In the genomic region with DNA sequence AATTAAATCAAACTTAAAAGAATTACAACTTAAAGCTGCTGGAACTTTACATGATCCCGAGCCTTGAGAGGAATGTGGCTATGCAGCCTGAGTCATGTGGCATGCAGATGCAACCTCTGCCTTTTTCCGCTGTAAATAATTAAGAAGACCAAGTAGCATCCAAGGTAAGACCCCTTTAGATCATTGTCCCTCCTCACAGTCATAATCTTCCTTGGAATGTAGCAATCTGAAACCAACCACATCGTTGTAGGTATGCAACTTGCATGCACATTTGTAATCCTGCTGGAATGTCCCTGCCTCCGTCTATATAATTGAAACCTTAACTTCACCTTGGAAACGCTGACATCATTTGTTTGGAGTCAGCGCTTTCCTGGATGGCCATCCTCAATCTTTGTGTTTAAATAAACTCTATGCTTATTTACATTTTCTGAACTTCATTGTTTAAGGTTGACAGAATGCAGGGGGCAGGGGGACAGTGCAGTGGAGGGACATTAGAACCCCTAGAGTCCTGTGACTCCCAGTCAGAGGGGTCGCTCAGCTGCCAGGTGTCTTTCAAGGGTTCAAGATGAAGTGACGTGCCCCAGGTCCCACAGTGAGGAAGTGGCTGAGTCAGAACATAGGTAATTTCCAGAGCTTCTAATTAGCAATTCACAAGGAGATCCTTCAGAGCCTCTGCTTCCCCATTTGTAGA, we compare ENCODE assay signal across 8 cellular contexts.
A peak's percentile ranks its signal among the peaks of the same experiment; 100 is the strongest.
DNase-seq lines count a peak whose midpoint lies in the region; ATAC-seq and TF ChIP-seq lines count a peak whose summit lies in the region.

No MANE protein-coding gene starts in this region.

- peak overlapping the region; percentile 97 for H3K27ac Mint-ChIP-seq in activated CD8-positive, alpha-beta T cell treated with anti-CD3 and anti-CD28 coated beads, Interleukin-2, amount 10 ng/mL, durations not matched to agents 7 days and 5 days

- H3K27me3 Mint-ChIP-seq in activated CD8-positive, alpha-beta T cell treated with anti-CD3 and anti-CD28 coated beads, Interleukin-2, amount 10 ng/mL, durations not matched to agents 7 days and 5 days (ENCODE audit: low read depth): no peaks in the 10 kb centered on the region

- TF ChIP-seq CTCF in foreskin keratinocyte (conservative IDR thresholded peaks at IDR 0.05): no peak

- peak overlapping the region; percentile 64 for H3K27ac ChIP-seq in foreskin keratinocyte

- POLR2A ChIA-PET in activated CD8-positive, alpha-beta T cell treated with anti-CD3 and anti-CD28 coated beads, Interleukin-2, amount 10 ng/mL, durations not matched to agents 7 days and 5 days (lab: Charles Lee): interaction anchor here (0.8 to 1.7 kb wide), 6 partner anchors 11 to 167 kb away, joined by 3 to 16 read pairs (median 4); a partner anchor contains a TSS

- H3K4me1 Mint-ChIP-seq in activated CD8-positive, alpha-beta T cell treated with anti-CD3 and anti-CD28 coated beads, Interleukin-2, amount 10 ng/mL, durations not matched to agents 7 days and 5 days (ENCODE audit: low read depth): peaks cover 47% of the 10 kb centered on the region

- H3K4me1 ChIP-seq in foreskin keratinocyte: peaks cover 9% of the 10 kb centered on the region

- DNase-seq in NCI-H146 (lab: John Stamatoyannopoulos, UW): peak; percentile 30
- DNase-seq in NCI-H146 treated with DMSO at 0.1 percent for 48 hours (lab: John Stamatoyannopoulos, UW; ENCODE audit: unreplicated experiment): no peak
- peak; percentile 68 for DNase-seq in HT-29 (ENCODE audit: low spot score)
- peak; percentile 29 for DNase-seq in activated CD8-positive, alpha-beta T cell treated with anti-CD3 and anti-CD28 coated beads, Interleukin-2, amount 10 ng/mL, durations not matched to agents 7 days and 5 days
- peak; percentile 90 to 94 for DNase-seq in foreskin keratinocyte
- DNase-seq in renal cortical epithelial cell (ENCODE audit: low read depth): peak; percentile 83
- no peak for DNase-seq in cortex of kidney (lab: John Stamatoyannopoulos, UW)

- no peaks in the 10 kb centered on the region for H3K9me3 Mint-ChIP-seq in activated CD8-positive, alpha-beta T cell treated with anti-CD3 and anti-CD28 coated beads, Interleukin-2, amount 10 ng/mL, durations not matched to agents 7 days and 5 days (ENCODE audit: insufficient read depth)

- H3K27me3 ChIP-seq in foreskin keratinocyte: no peaks in the 10 kb centered on the region

- CTCF ChIA-PET in activated CD8-positive, alpha-beta T cell treated with anti-CD3 and anti-CD28 coated beads, Interleukin-2, amount 10 ng/mL, durations not matched to agents 7 days and 5 days (lab: Charles Lee): interaction anchor here (1.3 to 24.5 kb wide), 5 partner anchors 11 to 155 kb away, joined by 4 to 498 read pairs (median 4); no protein-coding TSS in a partner anchor

- H3K4me3 Mint-ChIP-seq in activated CD8-positive, alpha-beta T cell treated with anti-CD3 and anti-CD28 coated beads, Interleukin-2, amount 10 ng/mL, durations not matched to agents 7 days and 5 days: peak overlapping the region; percentile 85

- ATAC-seq in activated CD8-positive, alpha-beta T cell treated with anti-CD3 and anti-CD28 coated beads, Interleukin-2, amount 10 ng/mL, durations not matched to agents 7 days and 5 days: no peak
- ATAC-seq in foreskin keratinocyte (peak; percentile 75), GM18870 (IDR thresholded peaks at IDR 0.05; ENCODE audit: unreplicated experiment) (no peak)

- H3K36me3 Mint-ChIP-seq in activated CD8-positive, alpha-beta T cell treated with anti-CD3 and anti-CD28 coated beads, Interleukin-2, amount 10 ng/mL, durations not matched to agents 7 days and 5 days (ENCODE audit: low read depth): peaks cover 1% of the 10 kb centered on the region

Comparison
In these comparisons a context has a peak if more than half of its experiments do, and no peak if none do; other contexts are left out.
1. DNase-seq: peak in NCI-H146 (single experiment), HT-29 (single experiment), activated CD8-positive, alpha-beta T cell treated with anti-CD3 and anti-CD28 coated beads, Interleukin-2, amount 10 ng/mL, durations not matched to agents 7 days and 5 days (single experiment), foreskin keratinocyte (2 of 2) and renal cortical epithelial cell (single experiment); none in NCI-H146 treated with DMSO at 0.1 percent for 48 hours (single experiment) and cortex of kidney (single experiment).